22 cellular contexts compared by ENCODE assay signal in the genomic region with DNA sequence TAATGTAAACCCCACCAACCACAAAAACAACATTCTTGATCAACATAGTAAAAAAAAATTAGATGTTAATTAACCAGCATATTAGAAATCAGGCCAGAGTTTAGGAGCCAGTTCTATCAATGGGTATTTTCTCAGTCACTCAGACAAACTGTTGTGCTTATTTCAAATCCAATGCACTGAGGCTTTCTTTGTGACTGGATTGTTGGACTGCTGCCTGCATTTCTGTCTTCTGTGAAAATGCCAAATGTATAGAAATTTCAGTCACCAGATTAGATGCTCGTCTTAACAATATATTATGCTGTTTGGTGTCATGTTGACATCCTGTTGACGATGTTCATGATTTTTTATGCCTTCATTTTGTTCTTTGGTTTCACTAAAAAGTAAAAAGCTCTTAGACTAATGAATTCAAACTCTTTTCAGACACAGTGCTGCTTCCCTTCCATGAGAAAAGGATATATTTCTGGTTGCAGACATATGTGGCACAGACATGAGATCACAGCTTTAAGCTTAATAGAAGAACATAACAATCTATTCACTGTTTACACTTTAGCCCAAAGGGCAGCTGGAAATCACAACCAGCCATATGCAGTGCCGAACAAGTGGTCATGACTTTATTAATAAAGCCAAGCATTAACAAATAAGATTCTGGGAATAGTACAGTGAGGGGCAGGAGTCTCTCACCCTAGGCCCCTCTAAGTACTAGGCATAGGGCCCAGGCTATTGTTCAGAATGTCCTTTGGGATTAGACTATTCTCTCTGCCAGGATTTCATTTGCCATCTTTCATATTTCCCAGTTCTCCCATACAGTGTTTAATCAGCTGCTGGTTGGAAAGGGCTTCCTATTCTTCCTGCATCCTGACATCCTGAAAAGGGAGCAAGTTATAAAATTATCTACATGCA. TPM values are rescaled to one million over a fixed set of nuclear protein-coding genes. Genes with fewer than 3 reads are reported as not detected.
A peak's percentile ranks its signal among the peaks of the same experiment; 100 is the strongest.
DNase-seq lines count a peak whose midpoint lies in the region; ATAC-seq and TF ChIP-seq lines count a peak whose summit lies in the region.
"Had no signal": no experiment of that assay in that cellular context is flagged by ENCODE, and none has a peak within 500 bp of the region (broad histone marks: within the 10 kb centered on the region; RNA-seq: fewer than 3 reads in every experiment).

No MANE protein-coding gene starts in this region.

- H3K4me3 Mint-ChIP-seq in T-helper 17 cell: no peak overlapping the region
- H3K4me3 Mint-ChIP-seq: activated naive CD4-positive, alpha-beta T cell treated with anti-CD3 and anti-CD28 coated beads for 36 hours; CD4-positive, CD25-positive, alpha-beta regulatory T cell; stimulated activated naive CD8-positive, alpha-beta T cell treated with anti-CD3 and anti-CD28 coated beads, Interleukin-15, Interleukin-2, amounts not matched to agents 100 ng/mL and 50 ng/mL, for 24 hours; T-cell; type B pancreatic cell had no signal

- H3K27ac ChIP-seq in A673 (ENCODE audit: low read depth, low read length, poor library complexity, severe bottlenecking) (peak overlapping the region; percentile 75), osteoblast (ENCODE audit: low read depth, low read length) (no peak overlapping the region)
- H3K27ac ChIP-seq: ascending aorta, RWPE1 had no signal

- H3K36me3 Mint-ChIP-seq in T-helper 17 cell (ENCODE audit: low read depth): no peaks in the 10 kb centered on the region
- H3K36me3 Mint-ChIP-seq: CD4-positive, CD25-positive, alpha-beta regulatory T cell; T-cell had no signal

- intact Hi-C loops in A673 (cut with micrococcal nuclease; ENCODE audit: unreplicated experiment) (no loop called here), left ventricle myocardium superior (cut with micrococcal nuclease) (no loop called here)

- H3K9me3 ChIP-seq in A673 (ENCODE audit: low read depth, low read length, poor library complexity, severe bottlenecking): no peaks in the 10 kb centered on the region
- H3K9me3 ChIP-seq in T-helper 17 cell (ENCODE audit: control insufficient read depth, low read length, poor library complexity, severe bottlenecking): no peaks in the 10 kb centered on the region
- H3K9me3 ChIP-seq in osteoblast (ENCODE audit: low read depth, low read length): no peaks in the 10 kb centered on the region
- H3K9me3 ChIP-seq: ascending aorta, MG63 had no signal

- DNase-seq in A673 (ENCODE audit: low spot score) (peak; percentile 43), NCI-H1092 (lab: John Stamatoyannopoulos, UW) (peak; percentile 94), NCI-H748 (lab: John Stamatoyannopoulos, UW; ENCODE audit: unreplicated experiment) (peak; percentile 80), left ventricle myocardium superior (no peak), T-helper 17 cell (no peak), osteoblast (ENCODE audit: insufficient read length, low spot score, missing footprints) (no peak)
- no peak for DNase-seq in stimulated activated CD4-positive, alpha-beta T cell treated with anti-CD3 and anti-CD28 coated beads, Interleukin-12 subunit alpha, Interleukin-12 subunit beta, amount 100 ng/mL, for 4 hours
- DNase-seq: activated CD4-positive, alpha-beta T cell treated with anti-CD3 and anti-CD28 coated beads, Interleukin-2, amount 50 U/mL, for 48 hours; activated naive CD4-positive, alpha-beta T cell treated with anti-CD3 and anti-CD28 coated beads for 36 hours; CD4-positive, CD25-positive, alpha-beta regulatory T cell; GOT3; MG63; NCI-H2171 treated with DMSO at 0.1 percent for 48 hours; nucleus accumbens; stimulated activated CD4-positive, alpha-beta T cell treated with anti-CD3 and anti-CD28 coated beads, Interleukin-2, amount 100 ng/mL, for 24 hours; T-cell had no signal

- no peaks in the 10 kb centered on the region for H3K4me1 Mint-ChIP-seq in T-helper 17 cell
- H3K4me1 Mint-ChIP-seq: CD4-positive, CD25-positive, alpha-beta regulatory T cell; T-cell had no signal

- no peaks in the 10 kb centered on the region for H4K20me1 ChIP-seq in osteoblast (ENCODE audit: insufficient read depth, low read length)

- peak; percentile 54 for ATAC-seq in left ventricle myocardium superior
- ATAC-seq in T-helper 17 cell: no peak
- ATAC-seq in HG03135 (IDR thresholded peaks at IDR 0.05; ENCODE audit: unreplicated experiment): no peak
- ATAC-seq: left lobe of liver, T-cell had no signal

- H3K36me3 ChIP-seq in A673 (ENCODE audit: insufficient read depth, low read length, poor library complexity, severe bottlenecking) (no peaks in the 10 kb centered on the region), osteoblast (ENCODE audit: insufficient read depth, low read length) (no peaks in the 10 kb centered on the region)
- H3K36me3 ChIP-seq: ascending aorta, MG63 had no signal

- H3K4me2 ChIP-seq in osteoblast (ENCODE audit: insufficient read depth, low read length): no peak overlapping the region

- CTCF ChIA-PET in A673 (lab: Charles Lee): no interaction called here

- H3K27me3 ChIP-seq in A673 (replicated peaks; ENCODE audit: insufficient read depth, low read depth, low read length, poor library complexity) (no peaks in the 10 kb centered on the region), osteoblast (ENCODE audit: insufficient read depth, low read length) (no peaks in the 10 kb centered on the region)
- H3K27me3 ChIP-seq: ascending aorta, MG63 had no signal

- no peak for TF ChIP-seq CTCF in A673 (conservative IDR thresholded peaks at IDR 0.05; ENCODE audit: low read depth, low read length)
- TF ChIP-seq CTCF in osteoblast (IDR thresholded peaks at IDR 0.05; ENCODE audit: extremely low read depth, low read depth, low read length): no peak

- H3K4me1 ChIP-seq in A673 (ENCODE audit: insufficient read depth, low read length, poor library complexity, severe bottlenecking) (peaks cover 29% of the 10 kb centered on the region), osteoblast (ENCODE audit: insufficient read depth, low read length) (no peaks in the 10 kb centered on the region)
- H3K4me1 ChIP-seq: ascending aorta had no signal

- POLR2A ChIA-PET in A673 (lab: Charles Lee; ENCODE audit: low non-redundant PET): interaction anchor here (0.6 to 0.7 kb wide), 2 partner anchors 182 to 493 kb away, joined by 3 to 4 read pairs; no protein-coding TSS in a partner anchor

- H3K27ac Mint-ChIP-seq in T-helper 17 cell: no peak overlapping the region
- H3K27ac Mint-ChIP-seq: activated naive CD4-positive, alpha-beta T cell treated with anti-CD3 and anti-CD28 coated beads for 36 hours; CD4-positive, CD25-positive, alpha-beta regulatory T cell; stimulated activated naive CD8-positive, alpha-beta T cell treated with anti-CD3 and anti-CD28 coated beads, Interleukin-15, Interleukin-2, amounts not matched to agents 100 ng/mL and 50 ng/mL, for 24 hours; T-cell; type B pancreatic cell had no signal

- no peak overlapping the region for H2AFZ ChIP-seq in osteoblast (ENCODE audit: low read length)

- H3K4me3 ChIP-seq in A673 (ENCODE audit: low read depth, low read length, poor library complexity, severe bottlenecking) (no peak overlapping the region), osteoblast (ENCODE audit: insufficient read depth, low read length) (no peak overlapping the region)
- H3K4me3 ChIP-seq: ascending aorta, MG63 had no signal

- BruUV-seq in A673 (replicated peaks; lab: Mats Ljungman, UMichigan): no TSS peak

- no peaks in the 10 kb centered on the region for H3K79me2 ChIP-seq in osteoblast (ENCODE audit: insufficient read depth, low read length)

- H3K27me3 Mint-ChIP-seq in T-helper 17 cell: no peaks in the 10 kb centered on the region
- H3K27me3 Mint-ChIP-seq: CD4-positive, CD25-positive, alpha-beta regulatory T cell; stimulated activated naive CD8-positive, alpha-beta T cell treated with anti-CD3 and anti-CD28 coated beads, Interleukin-15, Interleukin-2, amounts not matched to agents 100 ng/mL and 50 ng/mL, for 24 hours; T-cell; type B pancreatic cell had no signal

RNA-seq across cellular contexts. Expression of gene SOX6, which starts 9.4 kb away (rescaled TPM):
- total RNA-seq in A673 (2021) (27.5 and 32.1 TPM in 2 replicates), left ventricle myocardium superior (16.9 TPM), T-helper 17 cell (under 1 TPM in 1 of 2 donors, not detected in 1; 0.10 TPM), osteoblast (3.2 and 3.3 TPM in 2 replicates)
- total RNA-seq: activated naive CD4-positive, alpha-beta T cell treated with anti-CD3 and anti-CD28 coated beads for 36 hours had no signal

Comparison
In these comparisons a context has a peak if more than half of its experiments do, and no peak if none do; other contexts are left out.
1. DNase-seq: peak in A673 (single experiment), NCI-H1092 (single experiment) and NCI-H748 (single experiment); none in left ventricle myocardium superior (single experiment), stimulated activated CD4-positive, alpha-beta T cell treated with anti-CD3 and anti-CD28 coated beads, Interleukin-12 subunit alpha, Interleukin-12 subunit beta, amount 100 ng/mL, for 4 hours (single experiment), T-helper 17 cell (0 of 3) and osteoblast (single experiment).